Comparison of ENCODE assay signal across 11 cellular contexts in genomic region chr2:112140413-112140802, GRCh38. TPM values are rescaled to one million over a fixed set of nuclear protein-coding genes. Genes with fewer than 3 reads are reported as not detected.
DNase-seq lines count a peak whose midpoint lies in the region; ATAC-seq, FAIRE-seq and TF ChIP-seq lines count a peak whose summit lies in the region.
"Had no signal": no experiment of that assay in that cellular context is flagged by ENCODE, and none has a peak within 500 bp of the region (broad histone marks: within the 10 kb centered on the region; RNA-seq: fewer than 3 reads in every experiment).

No MANE protein-coding gene starts in this region.

- H2AFZ ChIP-seq in astrocyte (ENCODE audit: low read depth, low read length) (peak overlapping the region; percentile 34), HepG2 (ENCODE audit: low read length) (no peak overlapping the region)

- H4K20me1 ChIP-seq in astrocyte (ENCODE audit: insufficient read depth, low read length) = no peaks in the 10 kb centered on the region
- H4K20me1 ChIP-seq in HepG2 (ENCODE audit: insufficient read depth, low read length) = no peaks in the 10 kb centered on the region

- H3K4me2 ChIP-seq in astrocyte (ENCODE audit: low read length) = peak overlapping the region; percentile 63
- H3K4me2 ChIP-seq in HepG2 (ENCODE audit: low read depth, low read length) = no peak overlapping the region

- TF ChIP-seq POLR2A in HepG2 (IDR thresholded peaks at IDR 0.05; ENCODE audit: insufficient read depth in 1 of 2, low read depth in 2 of 2, low read length in 2 of 2) = no peak

- H3K9me3 Mint-ChIP-seq in activated T-cell treated with anti-CD3 and anti-CD28 coated beads, Interleukin-2, amount 50 U/mL, for 24 hours = no peaks in the 10 kb centered on the region
- no peaks in the 10 kb centered on the region for H3K9me3 Mint-ChIP-seq in activated T-cell treated with anti-CD3 and anti-CD28 coated beads, Interleukin-2, amount 50 U/mL, for 4 hours
- no peaks in the 10 kb centered on the region for H3K9me3 Mint-ChIP-seq in astrocyte (ENCODE audit: unreplicated experiment)
- H3K9me3 Mint-ChIP-seq: dendritic cell treated with granulocyte-macrophage colony-stimulating factor and Interleukin-4, amounts not matched to agents 40 ng/mL and 50 ng/mL, for 4 days had no signal

- POLR2A ChIA-PET in HepG2 (lab: Yijun Ruan, JAX) = no interaction called here

- CTCF ChIA-PET in HepG2 (lab: Yijun Ruan, JAX; ENCODE audit: low intra/inter-chr PET ratio, low total read pairs) = no interaction called here

- H3K4me3 ChIP-seq in astrocyte (ENCODE audit: insufficient read depth, low read depth, low read length) (no peak overlapping the region), HepG2 (replicated peaks in 1 of 3; ENCODE audit: insufficient read depth in 1 of 3, low read depth in 2 of 3, low read length in 3 of 3) (no peak overlapping the region), subcutaneous abdominal adipose tissue (ENCODE audit: low read depth in 1 of 5, low read length in 5 of 5) (peak overlapping the region in 3 of 5 donors; percentile 48 to 55 (median 53))

- no peak for DNase-seq in activated T-cell treated with anti-CD3 and anti-CD28 coated beads, Interleukin-2, amount 50 U/mL, for 24 hours
- DNase-seq in activated T-cell treated with anti-CD3 and anti-CD28 coated beads, Interleukin-2, amount 50 U/mL, for 4 hours = no peak
- DNase-seq in astrocyte (ENCODE audit: low read depth) (no peak), HepG2 (ENCODE audit: low spot score) (no peak), SIG-M5 treated with dmso at 0.1 percent for 504 hours (lab: John Stamatoyannopoulos, UW; ENCODE audit: unreplicated experiment) (no peak), HTR-8/SVneo (ENCODE audit: insufficient read length, low spot score) (no peak), DMS153 (lab: John Stamatoyannopoulos, UW) (no peak)
- DNase-seq: NCI-H146, T-helper 9 cell had no signal

- no peak overlapping the region for H3K27ac ChIP-seq in astrocyte (ENCODE audit: low read depth, low read length)
- no peak overlapping the region for H3K27ac ChIP-seq in HepG2 (ENCODE audit: extremely low read length, insufficient read depth, low read length)
- H3K27ac ChIP-seq in subcutaneous abdominal adipose tissue (ENCODE audit: low read depth, low read length) = no peak overlapping the region

- no peak overlapping the region for H3K9ac ChIP-seq in astrocyte (ENCODE audit: low read length)
- H3K9ac ChIP-seq in HepG2 (ENCODE audit: insufficient read depth, low read depth, low read length) = no peak overlapping the region
- H3K9ac ChIP-seq in subcutaneous abdominal adipose tissue (ENCODE audit: low read length in 5 of 5) = no peak overlapping the region

- TF ChIP-seq CTCF in astrocyte (IDR thresholded peaks at IDR 0.05; ENCODE audit: insufficient read depth, low read depth, low read length) = no peak
- TF ChIP-seq CTCF in HepG2 (CRISPR knock-in tag; IDR thresholded peaks at IDR 0.05) = no peak

- no peak for FAIRE-seq in astrocyte (lab: Jason Lieb, UNC)
- no peak for FAIRE-seq in HepG2 (lab: Jason Lieb, UNC)
- FAIRE-seq in HTR-8/SVneo (lab: Jason Lieb, UNC) = no peak

- H3K4me1 ChIP-seq in astrocyte (ENCODE audit: insufficient read depth, low read length) (peaks cover 7% of the 10 kb centered on the region), HepG2 (ENCODE audit: insufficient read depth, low read length) (peaks cover 18% of the 10 kb centered on the region), subcutaneous abdominal adipose tissue (ENCODE audit: control insufficient read depth in 5 of 5, insufficient read depth in 5 of 5, low read length in 5 of 5) (peaks cover 4 to 15% (median 9%) of the 10 kb centered on the region in 5 donors)

- H3K27me3 Mint-ChIP-seq in activated T-cell treated with anti-CD3 and anti-CD28 coated beads, Interleukin-2, amount 50 U/mL, for 24 hours = peaks cover 38% of the 10 kb centered on the region
- peaks cover 31% of the 10 kb centered on the region for H3K27me3 Mint-ChIP-seq in activated T-cell treated with anti-CD3 and anti-CD28 coated beads, Interleukin-2, amount 50 U/mL, for 4 hours (ENCODE audit: low read depth)
- peaks cover 49% of the 10 kb centered on the region for H3K27me3 Mint-ChIP-seq in astrocyte (ENCODE audit: low read depth, unreplicated experiment)

- no peak for TF ChIP-seq RAD21 in HepG2 (CRISPR knock-in tag; IDR thresholded peaks at IDR 0.05)

- in situ Hi-C loops in HepG2 (cut with HindIII; ENCODE audit: extremely low pct_ligation_motif_present, low pct_unique_long_range_greater_than_20kb) = no loop called here

- intact Hi-C loops in HepG2 (cut with micrococcal nuclease; ENCODE audit: unreplicated experiment) = no loop called here

- ATAC-seq in activated T-cell treated with anti-CD3 and anti-CD28 coated beads, Interleukin-2, amount 50 U/mL, for 4 hours = no peak
- no peak for ATAC-seq in HepG2

- H3K27me3 ChIP-seq in astrocyte (ENCODE audit: insufficient read depth, low read length) = peaks cover 12% of the 10 kb centered on the region
- no peaks in the 10 kb centered on the region; a peak in 1 of 5 replicates for H3K27me3 ChIP-seq in HepG2 (ENCODE audit: control insufficient read depth in 1 of 2, insufficient read depth in 2 of 2, low read length in 2 of 2)
- peaks cover 0 to 8% (median 3%) of the 10 kb centered on the region in 5 donors for H3K27me3 ChIP-seq in subcutaneous abdominal adipose tissue (ENCODE audit: control insufficient read depth in 5 of 5, insufficient read depth in 4 of 5, low read length in 5 of 5)

- 94% methylated on average over 18 of the region's 19 CpGs for WGBS in HepG2 (ENCODE audit: low lambda C conversion rate)

- no peak overlapping the region for H3K27ac Mint-ChIP-seq in activated T-cell treated with anti-CD3 and anti-CD28 coated beads, Interleukin-2, amount 50 U/mL, for 24 hours
- no peak overlapping the region for H3K27ac Mint-ChIP-seq in astrocyte (ENCODE audit: unreplicated experiment)
- H3K27ac Mint-ChIP-seq: dendritic cell treated with granulocyte-macrophage colony-stimulating factor and Interleukin-4, amounts not matched to agents 40 ng/mL and 50 ng/mL, for 4 days had no signal

- no peaks in the 10 kb centered on the region for H3K9me3 ChIP-seq in astrocyte (ENCODE audit: insufficient read depth, low read depth, low read length)
- no peaks in the 10 kb centered on the region for H3K9me3 ChIP-seq in HepG2 (ENCODE audit: low read length)
- peaks cover 0 to 7% (median 0%) of the 10 kb centered on the region in 5 donors for H3K9me3 ChIP-seq in subcutaneous abdominal adipose tissue (ENCODE audit: control insufficient read depth in 5 of 5, low read length in 5 of 5)

- BruUV-seq in HepG2 (replicated peaks; lab: Mats Ljungman, UMichigan) = no TSS peak

- H3K79me2 ChIP-seq in astrocyte (ENCODE audit: insufficient read depth, low read length) (no peaks in the 10 kb centered on the region), HepG2 (ENCODE audit: insufficient read depth, low read length) (no peaks in the 10 kb centered on the region)

- TF ChIP-seq EP300 in HepG2 (IDR thresholded peaks at IDR 0.05; ENCODE audit: low read depth in 2 of 2, low read length in 2 of 2) = no peak
- no peak for TF ChIP-seq EP300 in HepG2 (CRISPR knock-in tag; IDR thresholded peaks at IDR 0.05; ENCODE audit: borderline replicate concordance)

- H3K4me3 Mint-ChIP-seq in activated T-cell treated with anti-CD3 and anti-CD28 coated beads, Interleukin-2, amount 50 U/mL, for 24 hours = peak overlapping the region; percentile 31
- H3K4me3 Mint-ChIP-seq in activated T-cell treated with anti-CD3 and anti-CD28 coated beads, Interleukin-2, amount 50 U/mL, for 4 hours = no peak overlapping the region
- H3K4me3 Mint-ChIP-seq in astrocyte (ENCODE audit: unreplicated experiment) = peak overlapping the region; percentile 31
- H3K4me3 Mint-ChIP-seq: dendritic cell treated with granulocyte-macrophage colony-stimulating factor and Interleukin-4, amounts not matched to agents 40 ng/mL and 50 ng/mL, for 4 days had no signal

- no peaks in the 10 kb centered on the region for H3K36me3 Mint-ChIP-seq in activated T-cell treated with anti-CD3 and anti-CD28 coated beads, Interleukin-2, amount 50 U/mL, for 24 hours (ENCODE audit: low read depth)
- H3K36me3 Mint-ChIP-seq in activated T-cell treated with anti-CD3 and anti-CD28 coated beads, Interleukin-2, amount 50 U/mL, for 4 hours (ENCODE audit: insufficient read depth) = no peaks in the 10 kb centered on the region
- H3K36me3 Mint-ChIP-seq in astrocyte (ENCODE audit: low read depth, unreplicated experiment) = no peaks in the 10 kb centered on the region

- peaks cover 10% of the 10 kb centered on the region for H3K4me1 Mint-ChIP-seq in activated T-cell treated with anti-CD3 and anti-CD28 coated beads, Interleukin-2, amount 50 U/mL, for 24 hours (ENCODE audit: low read depth)
- H3K4me1 Mint-ChIP-seq in activated T-cell treated with anti-CD3 and anti-CD28 coated beads, Interleukin-2, amount 50 U/mL, for 4 hours (ENCODE audit: low read depth) = peaks cover 2% of the 10 kb centered on the region
- no peaks in the 10 kb centered on the region for H3K4me1 Mint-ChIP-seq in astrocyte (ENCODE audit: low read depth, unreplicated experiment)

- H3K36me3 ChIP-seq in astrocyte (ENCODE audit: insufficient read depth, low read length) (no peaks in the 10 kb centered on the region), HepG2 (replicated peaks in 1 of 2; ENCODE audit: control insufficient read depth in 1 of 2, insufficient read depth in 2 of 2, low read length in 2 of 2) (no peaks in the 10 kb centered on the region), subcutaneous abdominal adipose tissue (ENCODE audit: control insufficient read depth in 5 of 5, insufficient read depth in 5 of 5, low read length in 5 of 5) (no peaks in the 10 kb centered on the region)

RNA-seq across cellular contexts. Expression of gene FBLN7, which starts 2.2 kb away (rescaled TPM):
- total RNA-seq in activated T-cell treated with anti-CD3 and anti-CD28 coated beads, Interleukin-2, amount 50 U/mL, for 4 hours = 10 to 100 TPM; 21.8 to 24.3 (median 23.4) TPM
- total RNA-seq in astrocyte = not detected in 2 replicates
- 0.95 and 1.4 TPM in 2 replicates for total RNA-seq in HepG2 (2016; rRNA removed; fragmentation: Illumina TruSeq; extraction: Trizol)
- 0.53 and 1.0 TPM in 2 replicates for total RNA-seq in HepG2 (2016; cell fraction: cytosol; rRNA removed; fragmentation: Illumina TruSeq; extraction: Trizol; ENCODE audit: low read depth)
- total RNA-seq in HepG2 (2016; cell fraction: insoluble cytoplasmic fraction; rRNA removed; fragmentation: Illumina TruSeq; extraction: Trizol) = 0.52 and 1.1 TPM in 2 replicates
- total RNA-seq in HepG2 (2016; cell fraction: membrane; rRNA removed; fragmentation: Illumina TruSeq; extraction: Trizol) = 0.87 and 0.90 TPM in 2 replicates
- 2.6 and 2.7 TPM in 2 replicates for total RNA-seq in HepG2 (2016; cell fraction: nucleus; rRNA removed; fragmentation: Illumina TruSeq; extraction: Trizol)
- polyA plus RNA-seq in HepG2 (2011; rRNA removed) = 2.3 and 2.4 TPM in 2 replicates
- 2.2 and 2.5 TPM in 2 replicates for polyA plus RNA-seq in HepG2 (2011; cell fraction: cytosol; rRNA removed)
- 5.3 and 6.4 TPM in 2 replicates for polyA plus RNA-seq in HepG2 (2011; cell fraction: nucleus; rRNA removed)
- 5.1 and 5.4 TPM in 2 replicates for polyA plus RNA-seq in HepG2 (2012)
- 1.1 and 1.2 TPM in 2 replicates for polyA plus RNA-seq in HepG2 (2016; cell fraction: cytosol; fragmentation: Illumina TruSeq; extraction: Trizol; ENCODE audit: low read depth)
- 2.1 and 2.2 TPM in 2 replicates for polyA plus RNA-seq in HepG2 (2016; cell fraction: insoluble cytoplasmic fraction; fragmentation: Illumina TruSeq; extraction: Trizol; ENCODE audit: low read depth)
- polyA plus RNA-seq in HepG2 (2016; cell fraction: membrane; fragmentation: Illumina TruSeq; extraction: Trizol; ENCODE audit: low read depth) = 1.6 and 1.7 TPM in 2 replicates
- 6.5 TPM in 2 replicates for polyA plus RNA-seq in HepG2 (2016; cell fraction: nucleus; fragmentation: Illumina TruSeq; extraction: Trizol; ENCODE audit: insufficient read depth, low read depth)
- 3.2 TPM in 1 of 2 replicates, not detected in the other for polyA minus RNA-seq in HepG2 (2011; rRNA and poly(A)+ RNA removed; ENCODE audit: low replicate concordance)
- 1.6 and 2.9 TPM in 2 replicates for polyA minus RNA-seq in HepG2 (2011; cell fraction: cytosol; rRNA and poly(A)+ RNA removed)
- polyA minus RNA-seq in HepG2 (2011; cell fraction: nucleus; rRNA and poly(A)+ RNA removed) = 3.4 and 4.0 TPM in 2 replicates

Comparison
In these comparisons a context has a peak if more than half of its experiments do, and no peak if none do; other contexts are left out.
1. H3K4me3 ChIP-seq: peak in subcutaneous abdominal adipose tissue (3 of 5); none in astrocyte (single experiment) and HepG2 (0 of 3).
2. RNA of gene FBLN7, which starts 2.2 kb away (total RNA-seq): 21.8 to 24.3 TPM in activated T-cell treated with anti-CD3 and anti-CD28 coated beads, Interleukin-2, amount 50 U/mL, for 4 hours; 0.52 to 2.7 TPM in HepG2 and not detected in astrocyte; every median in the first group is over 4 times any median in the second.